In genomic region chr9:136886610-136887597, GRCh38 we compare ENCODE assay signal across 8 cellular contexts. TPM values are rescaled to one million over a fixed set of nuclear protein-coding genes. Genes with fewer than 3 reads are reported as not detected.
DNase-seq lines count a peak whose midpoint lies in the region; ATAC-seq and TF ChIP-seq lines count a peak whose summit lies in the region.

No MANE protein-coding gene starts in this region.

- WGBS in right lobe of liver (ENCODE audit: insufficient coverage, low coverage, low lambda C conversion rate, missing lambda C conversion rate): 0% methylated on average over 20 of the region's 76 CpGs

- no peaks in the 10 kb centered on the region for H3K27me3 ChIP-seq in right lobe of liver

- peak overlapping the region; percentile 94 for H3K27ac Mint-ChIP-seq in stimulated activated naive CD8-positive, alpha-beta T cell treated with anti-CD3 and anti-CD28 coated beads, Interleukin-15, amount 100 ng/mL, for 72 hours

- H3K4me1 ChIP-seq in right lobe of liver: peaks cover 0 to 48% (median 13%) of the 10 kb centered on the region in 4 donors

- TF ChIP-seq CTCF in choroid plexus epithelial cell (conservative IDR thresholded peaks at IDR 0.05; ENCODE audit: low read depth, low read length) (no peak), right lobe of liver (IDR thresholded peaks at IDR 0.05) (no peak)

- peaks cover 51% of the 10 kb centered on the region for H3K4me1 Mint-ChIP-seq in stimulated activated naive CD8-positive, alpha-beta T cell treated with anti-CD3 and anti-CD28 coated beads, Interleukin-15, amount 100 ng/mL, for 72 hours

- H3K4me3 ChIP-seq in choroid plexus epithelial cell (ENCODE audit: low read depth, low read length) (peak overlapping the region; percentile 86), right lobe of liver (peak overlapping the region; percentile 80 to 97 (median 86))

- H3K9me3 ChIP-seq in right lobe of liver: no peaks in the 10 kb centered on the region

- DNase-seq in CD1c-positive myeloid dendritic cell (ENCODE audit: extremely low spot score) (peak; percentile 3), T follicular helper cell (ENCODE audit: low read depth) (peak; percentile 65), choroid plexus epithelial cell (ENCODE audit: low read depth) (peak; percentile 29), right lobe of liver (peak in 1 of 3 donors; percentile 52), NCI-H774 (lab: John Stamatoyannopoulos, UW) (no peak)
- DNase-seq in stimulated activated naive CD8-positive, alpha-beta T cell treated with anti-CD3 and anti-CD28 coated beads, Interleukin-15, amount 100 ng/mL, for 72 hours: peak in 1 of 2 donors; percentile 53

- H3K9me3 Mint-ChIP-seq in stimulated activated naive CD8-positive, alpha-beta T cell treated with anti-CD3 and anti-CD28 coated beads, Interleukin-15, amount 100 ng/mL, for 72 hours: no peaks in the 10 kb centered on the region

- H3K27ac ChIP-seq in right lobe of liver: peak overlapping the region; percentile 91 to 99 (median 97)

- ATAC-seq in GM18868 (IDR thresholded peaks at IDR 0.05; ENCODE audit: unreplicated experiment) (peak; percentile 8), HG03066 (IDR thresholded peaks at IDR 0.05; ENCODE audit: low read depth, unreplicated experiment) (peak; percentile 19), right lobe of liver (peak; percentile 4 to 24 (median 11))
- ATAC-seq in stimulated activated naive CD8-positive, alpha-beta T cell treated with anti-CD3 and anti-CD28 coated beads, Interleukin-15, amount 100 ng/mL, for 72 hours: peak; percentile 5

- peak overlapping the region; percentile 98 to 100 for H3K4me3 Mint-ChIP-seq in stimulated activated naive CD8-positive, alpha-beta T cell treated with anti-CD3 and anti-CD28 coated beads, Interleukin-15, amount 100 ng/mL, for 72 hours

- TF ChIP-seq POLR2A in right lobe of liver (IDR thresholded peaks at IDR 0.05): no peak

- intact Hi-C loops in right lobe of liver (cut with DNase I): loop anchor here (10.0 kb wide), 2 partner anchors 48 to 58 kb away; partner anchors contain the start of genes C8G (in 1 of the 2) and FBXW5 (in 1 of the 2)

- H3K27me3 Mint-ChIP-seq in stimulated activated naive CD8-positive, alpha-beta T cell treated with anti-CD3 and anti-CD28 coated beads, Interleukin-15, amount 100 ng/mL, for 72 hours: no peaks in the 10 kb centered on the region

- peaks cover 0 to 5% (median 0%) of the 10 kb centered on the region in 4 donors for H3K36me3 ChIP-seq in right lobe of liver

RNA-seq across cellular contexts. Expression of gene TRAF2, which starts 0.6 kb away (rescaled TPM):
- total RNA-seq in right lobe of liver: 1 to 10 TPM; 5.8 to 8.8 (median 7.1) TPM

RNA-seq across cellular contexts. Expression of gene EDF1, which starts 20.8 kb away (rescaled TPM):
- total RNA-seq in right lobe of liver: 100 to 1,000 TPM; 216 to 486 (median 227) TPM

RNA-seq across cellular contexts. Expression of gene MAMDC4, which starts 34.8 kb away (rescaled TPM):
- 10 to 100 TPM in 4 of 6 experiments, 1 to 10 TPM in 2; 5.7 to 27.9 (median 22.5) TPM for total RNA-seq in right lobe of liver

RNA-seq across cellular contexts. Expression of gene PHPT1, which starts 37.7 kb away (rescaled TPM):
- total RNA-seq in right lobe of liver: 10 to 100 TPM; 30.5 to 66.6 (median 49.3) TPM

RNA-seq across cellular contexts. Expression of gene AJM1, which starts 44.6 kb away (rescaled TPM):
- 1 to 10 TPM; 1.7 to 2.8 (median 2.6) TPM for total RNA-seq in right lobe of liver
